ENCODE assay signal across 8 cellular contexts in the genomic region with DNA sequence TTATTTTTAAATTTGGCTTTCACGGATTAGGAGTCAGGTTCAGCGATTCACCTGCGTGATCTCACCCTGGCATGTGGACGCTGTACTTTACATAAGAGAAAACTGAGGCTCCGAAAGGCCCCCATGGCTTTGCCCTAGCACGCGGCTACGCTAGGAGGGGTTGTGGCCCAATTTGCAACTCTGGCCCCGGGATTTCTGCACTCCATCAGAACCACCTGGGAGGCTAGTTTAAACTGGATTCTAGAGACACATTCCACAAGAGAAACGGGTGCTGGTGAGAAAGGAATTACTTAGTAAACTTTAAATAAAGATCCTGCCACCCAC. TPM values are rescaled to one million over a fixed set of nuclear protein-coding genes. Genes with fewer than 3 reads are reported as not detected.
DNase-seq lines count a peak whose midpoint lies in the region; ATAC-seq and TF ChIP-seq lines count a peak whose summit lies in the region.

No MANE protein-coding gene starts in this region.

- ATAC-seq in activated T-cell treated with anti-CD3 and anti-CD28 coated beads, Interleukin-2, amount 50 U/mL, for 72 hours (replicated peaks in 1 of 2) = no peak
- ATAC-seq in lung (ENCODE audit: insufficient read depth, low FRiP score) = no peak
- no peak for ATAC-seq in GM21619 (IDR thresholded peaks at IDR 0.05; ENCODE audit: unreplicated experiment)

- no peak for TF ChIP-seq POLR2A in adrenal gland (IDR thresholded peaks at IDR 0.05)
- TF ChIP-seq POLR2A in tibial nerve (IDR thresholded peaks at IDR 0.05) = no peak

- DNase-seq in activated T-cell treated with anti-CD3 and anti-CD28 coated beads, Interleukin-2, amount 50 U/mL, for 72 hours = no peak
- DNase-seq in activated T-cell treated with anti-CD3 and anti-CD28 coated beads, Interleukin-2, amount 50 U/mL, for 1 hour = no peak
- DNase-seq in adrenal gland (no peak), lung (ENCODE audit: low spot score) (no peak), tibial nerve (ENCODE audit: low spot score in 2 of 2) (no peak), UCSD-AML1 (lab: John Stamatoyannopoulos, UW; ENCODE audit: unreplicated experiment) (no peak)
- DNase-seq in activated effector memory CD4-positive, alpha-beta T cell treated with Interleukin-2 at 50 U/mL for 16 hours = no peak

- peaks cover 68% of the 10 kb centered on the region for H3K4me1 Mint-ChIP-seq in activated T-cell treated with anti-CD3 and anti-CD28 coated beads, Interleukin-2, amount 50 U/mL, for 72 hours (ENCODE audit: low read depth)

- H3K9me3 ChIP-seq in adrenal gland (replicated peaks in 1 of 3) = no peaks in the 10 kb centered on the region
- H3K9me3 ChIP-seq in lung (ENCODE audit: control insufficient read depth in 2 of 2, insufficient read depth in 1 of 2, low read length in 1 of 2) = no peaks in the 10 kb centered on the region
- no peaks in the 10 kb centered on the region for H3K9me3 ChIP-seq in tibial nerve

- H3K27ac ChIP-seq in adrenal gland (peak overlapping the region; percentile 79 to 96 (median 88)), lung (ENCODE audit: low read depth in 1 of 2, low read length in 1 of 2) (peak overlapping the region; percentile 87 to 95), tibial nerve (peak overlapping the region; percentile 84 to 94 (median 88))

- H3K27ac Mint-ChIP-seq in activated T-cell treated with anti-CD3 and anti-CD28 coated beads, Interleukin-2, amount 50 U/mL, for 72 hours = peak overlapping the region; percentile 99

- H3K27me3 ChIP-seq in adrenal gland (no peaks in the 10 kb centered on the region), lung (ENCODE audit: control insufficient read depth, insufficient read depth) (no peaks in the 10 kb centered on the region), tibial nerve (no peaks in the 10 kb centered on the region)

- peaks cover 0 to 68% of the 10 kb centered on the region in 2 donors for H3K36me3 ChIP-seq in adrenal gland (replicated peaks in 1 of 2)
- H3K36me3 ChIP-seq in lung (ENCODE audit: control insufficient read depth in 2 of 2, insufficient read depth in 2 of 2, low read length in 2 of 2) = peaks cover 0 to 42% of the 10 kb centered on the region in 2 donors
- H3K36me3 ChIP-seq in tibial nerve = peaks cover 0 to 31% (median 0%) of the 10 kb centered on the region in 3 donors

- H3K4me1 ChIP-seq in adrenal gland (replicated peaks in 1 of 2) (peaks cover 53 to 78% of the 10 kb centered on the region in 2 donors), lung (ENCODE audit: control insufficient read depth in 2 of 2, insufficient read depth in 2 of 2, low read length in 2 of 2) (peaks cover 28 to 41% of the 10 kb centered on the region in 2 donors), tibial nerve (peaks cover 5 to 98% (median 82%) of the 10 kb centered on the region in 4 donors)

- no peak for TF ChIP-seq EP300 in tibial nerve (IDR thresholded peaks at IDR 0.05)

- peak overlapping the region; percentile 98 to 99 for H3K4me3 Mint-ChIP-seq in activated T-cell treated with anti-CD3 and anti-CD28 coated beads, Interleukin-2, amount 50 U/mL, for 72 hours

- peaks cover 38 to 50% of the 10 kb centered on the region in 2 donors for H3K36me3 Mint-ChIP-seq in activated T-cell treated with anti-CD3 and anti-CD28 coated beads, Interleukin-2, amount 50 U/mL, for 72 hours (ENCODE audit: insufficient read depth in 2 of 2)

- H3K4me3 ChIP-seq in adrenal gland = peak overlapping the region in 1 of 4 donors; percentile 48
- no peak overlapping the region for H3K4me3 ChIP-seq in lung
- H3K4me3 ChIP-seq in tibial nerve = peak overlapping the region; percentile 22 to 51 (median 38)

- intact Hi-C loops in adrenal gland (cut with DNase I) = no loop called here

- WGBS in adrenal gland, 4 donors = 53 to 62% (median 58%) methylated on average over 9 to 10 of the region's 10 CpGs
- WGBS in lung, 2 donors = 15 to 20% methylated on average over 10 of the region's 10 CpGs
- 33 to 39% methylated on average over 10 of the region's 10 CpGs for whole genome bisulfite sequencing in tibial nerve, 2 donors

- TF ChIP-seq CTCF in adrenal gland (IDR thresholded peaks at IDR 0.05) (no peak), lung (IDR thresholded peaks at IDR 0.05; ENCODE audit: control extremely low read depth, extremely low read depth) (no peak), tibial nerve (IDR thresholded peaks at IDR 0.05) (no peak)

- no peaks in the 10 kb centered on the region for H3K27me3 Mint-ChIP-seq in activated T-cell treated with anti-CD3 and anti-CD28 coated beads, Interleukin-2, amount 50 U/mL, for 72 hours (ENCODE audit: low read depth)

- no peaks in the 10 kb centered on the region for H3K9me3 Mint-ChIP-seq in activated T-cell treated with anti-CD3 and anti-CD28 coated beads, Interleukin-2, amount 50 U/mL, for 72 hours

RNA-seq across cellular contexts. Expression of a gene that starts 6.2 kb away (rescaled TPM):
- total RNA-seq in activated T-cell treated with anti-CD3 and anti-CD28 coated beads, Interleukin-2, amount 50 U/mL, for 72 hours = 100 to 1,000 TPM; 192 to 208 TPM
- total RNA-seq in adrenal gland (10 to 100 TPM; 32.3 to 85.1 (median 52.1) TPM), lung (10 to 100 TPM; 17.6 to 63.8 TPM), tibial nerve (10 to 100 TPM; 10.3 to 37.8 (median 18.0) TPM)
- polyA plus RNA-seq in adrenal gland (100 to 1,000 TPM in 1 of 3 donors, 10 to 100 TPM in 2; 10.2 to 120 (median 45.9) TPM), lung (100 to 1,000 TPM in 1 of 2 donors, 10 to 100 TPM in 1; 63.7 to 233 TPM)

RNA-seq across cellular contexts. Expression of a gene that starts 23.0 kb away (rescaled TPM):
- not detected for total RNA-seq in activated T-cell treated with anti-CD3 and anti-CD28 coated beads, Interleukin-2, amount 50 U/mL, for 72 hours
- total RNA-seq in adrenal gland (under 1 TPM in 1 of 8 donors, not detected in 7; 0.14 TPM), lung (1 to 10 TPM; 4.8 to 5.5 TPM), tibial nerve (not detected)
- polyA plus RNA-seq in adrenal gland (under 1 TPM in 1 of 3 donors, not detected in 2; 0.13 TPM), lung (1 to 10 TPM; 4.0 to 5.3 TPM)

RNA-seq across cellular contexts. Expression of a gene that starts 54.2 kb away (rescaled TPM):
- total RNA-seq in activated T-cell treated with anti-CD3 and anti-CD28 coated beads, Interleukin-2, amount 50 U/mL, for 72 hours = under 1 TPM in 1 of 2 donors, not detected in 1; 0.21 TPM
- total RNA-seq in adrenal gland = 10 to 100 TPM; 18.6 to 81.1 (median 44.7) TPM
- polyA plus RNA-seq in adrenal gland = 10 to 100 TPM in 2 of 3 donors, 1 to 10 TPM in 1; 5.1 to 68.4 (median 55.1) TPM
- total RNA-seq in lung = 100 to 1,000 TPM; 168 to 225 TPM
- 100 to 1,000 TPM in 1 of 2 donors, 10 to 100 TPM in 1; 59.2 to 202 TPM for polyA plus RNA-seq in lung
- 100 to 1,000 TPM in 1 of 4 donors, 10 to 100 TPM in 3; 83.5 to 139 (median 90.9) TPM for total RNA-seq in tibial nerve

RNA-seq across cellular contexts. Expression of a gene that starts 55.8 kb away (rescaled TPM):
- not detected for total RNA-seq in activated T-cell treated with anti-CD3 and anti-CD28 coated beads, Interleukin-2, amount 50 U/mL, for 72 hours
- under 1 TPM in 3 of 8 donors, not detected in 5; 0.27 to 0.69 (median 0.30) TPM for total RNA-seq in adrenal gland
- polyA plus RNA-seq in adrenal gland = 1 to 10 TPM in 1 of 3 donors, under 1 TPM in 1, not detected in 1; 0.57 to 1.4 TPM
- total RNA-seq in lung = under 1 TPM in 1 of 2 donors, not detected in 1; 0.26 TPM
- not detected for polyA plus RNA-seq in lung
- total RNA-seq in tibial nerve = not detected

Comparison
In these comparisons a context has a peak if more than half of its experiments do, and no peak if none do; other contexts are left out.
1. RNA of a gene that starts 23.0 kb away (total RNA-seq): 4.8 to 5.5 TPM in lung; not detected in activated T-cell treated with anti-CD3 and anti-CD28 coated beads, Interleukin-2, amount 50 U/mL, for 72 hours, 0.14 TPM in adrenal gland and not detected in tibial nerve; every median in the first group is over 4 times any median in the second.
2. RNA of a gene that starts 54.2 kb away (total RNA-seq): 168 to 225 TPM in lung, 83.5 to 139 TPM in tibial nerve and 18.6 to 81.1 TPM in adrenal gland; 0.21 TPM in activated T-cell treated with anti-CD3 and anti-CD28 coated beads, Interleukin-2, amount 50 U/mL, for 72 hours; every median in the first group is over 10 times any median in the second.
3. Peak in every context shown above with its lines, with median percentiles within 50 percentile points of each other: H3K27ac ChIP-seq.